14 cellular contexts compared by ENCODE assay signal in the genomic region with DNA sequence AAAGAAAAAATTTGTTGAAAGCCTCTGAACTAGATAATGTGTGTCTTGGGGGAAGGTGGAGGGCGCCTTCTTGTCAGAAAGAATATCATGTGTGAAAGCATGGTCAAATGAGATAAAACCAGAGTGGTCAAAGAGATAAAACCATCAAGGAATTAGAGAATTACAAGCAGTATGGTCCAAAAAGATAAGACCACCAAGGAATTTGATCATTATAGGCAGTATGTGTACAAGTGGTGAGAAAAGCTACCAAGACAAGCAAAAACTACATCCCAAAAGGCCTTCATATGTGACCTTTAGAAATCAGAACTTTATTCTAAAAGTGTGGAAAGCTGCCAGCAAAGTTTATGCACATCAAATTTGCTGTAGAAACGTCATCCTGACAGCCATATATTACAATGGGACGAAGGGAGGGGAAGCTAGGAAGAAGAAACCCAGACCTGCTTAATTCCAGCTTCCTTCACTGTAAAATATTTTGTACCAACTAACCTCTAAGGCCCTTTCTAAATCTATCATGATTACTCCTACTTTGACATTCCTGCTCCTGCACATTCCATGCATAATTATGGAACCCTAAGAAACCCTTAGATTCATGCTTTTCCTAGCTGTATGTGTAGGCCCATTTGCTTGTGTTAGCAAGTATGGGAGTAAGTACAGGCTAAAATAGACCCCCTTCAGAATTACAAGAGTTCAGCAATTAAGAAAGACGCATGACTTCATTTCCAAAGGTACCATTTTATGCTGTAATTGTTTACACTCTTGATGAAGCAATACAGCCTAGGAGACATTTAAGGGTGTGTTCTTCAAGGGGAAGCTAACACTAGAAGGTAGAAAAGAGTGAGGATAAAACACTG. TPM values are rescaled to one million over a fixed set of nuclear protein-coding genes. Genes with fewer than 3 reads are reported as not detected.
DNase-seq lines count a peak whose midpoint lies in the region; ATAC-seq and TF ChIP-seq lines count a peak whose summit lies in the region.
"Had no signal": no experiment of that assay in that cellular context is flagged by ENCODE, and none has a peak within 500 bp of the region (broad histone marks: within the 10 kb centered on the region; RNA-seq: fewer than 3 reads in every experiment).

No MANE protein-coding gene starts in this region.

- H2AFZ ChIP-seq in trophoblast cell (ENCODE audit: insufficient read depth, low read length, poor library complexity): no peak overlapping the region

- H3K9me3 ChIP-seq in trophoblast cell (ENCODE audit: insufficient read depth, low read depth, low read length): no peaks in the 10 kb centered on the region

- peaks cover 6% of the 10 kb centered on the region for H3K79me2 ChIP-seq in trophoblast cell (ENCODE audit: control insufficient read depth, insufficient read depth, low read length, poor library complexity)

- DNase-seq in DMS53 (lab: John Stamatoyannopoulos, UW) (peak; percentile 17), DMS53 treated with DMSO at 0.1 percent for 48 hours (lab: John Stamatoyannopoulos, UW; ENCODE audit: unreplicated experiment) (no peak), NB4 (ENCODE audit: low read depth) (peak; percentile 49), epithelial cell of esophagus (ENCODE audit: low read depth) (peak; percentile 71), trophoblast cell (no peak), kidney tubule cell (ENCODE audit: low spot score) (no peak)
- DNase-seq: cerebellar nuclear complex, midbrain, NCI-H446 treated with DMSO at 0.1 percent for 48 hours, SHP77 treated with DMSO at 0.1 percent for 48 hours had no signal

- no peak overlapping the region for H2AK5ac ChIP-seq in trophoblast cell (ENCODE audit: low read length)

- H4K12ac ChIP-seq in trophoblast cell (ENCODE audit: low read depth, low read length): no peak overlapping the region

- H3K4me3 ChIP-seq in NB4 (ENCODE audit: low read depth, low read length) (no peak overlapping the region), epithelial cell of esophagus (ENCODE audit: low read length) (no peak overlapping the region), trophoblast cell (ENCODE audit: low read depth, low read length) (no peak overlapping the region)

- TF ChIP-seq POLR2A in NB4 (IDR thresholded peaks at IDR 0.05; ENCODE audit: extremely low read depth, insufficient read length): no peak

- no CpG with 5 or more reads among the region's 4 CpGs for WGBS in trophoblast cell (ENCODE audit: extremely low coverage, insufficient coverage, insufficient read length)

- peaks cover 5% of the 10 kb centered on the region for H3K79me1 ChIP-seq in trophoblast cell (ENCODE audit: low read length)

- peak overlapping the region; percentile 72 for H3K27ac ChIP-seq in trophoblast cell (ENCODE audit: low read depth, low read length)
- H3K27ac ChIP-seq: 22Rv1 had no signal

- no peak for ATAC-seq in HG03039 (IDR thresholded peaks at IDR 0.05; ENCODE audit: unreplicated experiment)
- ATAC-seq in HG03280 (IDR thresholded peaks at IDR 0.05; ENCODE audit: unreplicated experiment): no peak
- ATAC-seq: sciatic nerve had no signal

- H3K14ac ChIP-seq in trophoblast cell (ENCODE audit: low read length): no peak overlapping the region

- no peak overlapping the region for H2BK5ac ChIP-seq in trophoblast cell (ENCODE audit: low read depth, low read length, poor library complexity)

- H3K23ac ChIP-seq in trophoblast cell (ENCODE audit: low read length): no peak overlapping the region

- H3K27me3 ChIP-seq in trophoblast cell (ENCODE audit: insufficient read depth, low read length): no peaks in the 10 kb centered on the region

- H3K4me2 ChIP-seq in trophoblast cell (ENCODE audit: low read length): no peak overlapping the region

- H3K4me1 ChIP-seq in trophoblast cell (ENCODE audit: control insufficient read depth in 1 of 2, insufficient read depth in 2 of 2, low read length in 2 of 2): peaks cover 2 to 17% of the 10 kb centered on the region in 2 experiments

- H2BK12ac ChIP-seq in trophoblast cell (ENCODE audit: low read length): no peak overlapping the region

- H3K9ac ChIP-seq in trophoblast cell (ENCODE audit: low read length): no peak overlapping the region

- no peaks in the 10 kb centered on the region for H3K36me3 ChIP-seq in trophoblast cell (ENCODE audit: control insufficient read depth in 1 of 2, insufficient read depth in 2 of 2, low read length in 2 of 2)

- H2BK120ac ChIP-seq in trophoblast cell (ENCODE audit: insufficient read depth, low read length, poor library complexity): no peak overlapping the region

- H4K91ac ChIP-seq in trophoblast cell (ENCODE audit: low read depth, low read length): no peak overlapping the region

- H3K18ac ChIP-seq in trophoblast cell (ENCODE audit: low read length): no peak overlapping the region

- no peak overlapping the region for H4K8ac ChIP-seq in trophoblast cell (ENCODE audit: low read depth, low read length)

- no peak overlapping the region for H3K4ac ChIP-seq in trophoblast cell (ENCODE audit: low read depth, low read length)

- TF ChIP-seq CTCF in NB4 (IDR thresholded peaks at IDR 0.05; ENCODE audit: low read depth, low read length): no peak
- TF ChIP-seq CTCF in epithelial cell of esophagus (IDR thresholded peaks at IDR 0.05; ENCODE audit: insufficient read depth, low read depth, low read length, missing control alignments): no peak

RNA-seq across cellular contexts. Expression of a gene that starts 51.6 kb away (rescaled TPM):
- polyA plus RNA-seq in trophoblast cell (2013): 56.6 and 59.1 TPM in 2 replicates

RNA-seq across cellular contexts. Expression of a gene that starts 57.9 kb away (rescaled TPM):
- polyA plus RNA-seq in trophoblast cell (2013): 23.5 and 25.3 TPM in 2 replicates

Comparison
In these comparisons a context has a peak if more than half of its experiments do, and no peak if none do; other contexts are left out.
1. DNase-seq: peak in DMS53 (single experiment), NB4 (single experiment) and epithelial cell of esophagus (single experiment); none in DMS53 treated with DMSO at 0.1 percent for 48 hours (single experiment), trophoblast cell (0 of 2) and kidney tubule cell (single experiment).